ENCODE assay signal across 31 cellular contexts in the genomic region with DNA sequence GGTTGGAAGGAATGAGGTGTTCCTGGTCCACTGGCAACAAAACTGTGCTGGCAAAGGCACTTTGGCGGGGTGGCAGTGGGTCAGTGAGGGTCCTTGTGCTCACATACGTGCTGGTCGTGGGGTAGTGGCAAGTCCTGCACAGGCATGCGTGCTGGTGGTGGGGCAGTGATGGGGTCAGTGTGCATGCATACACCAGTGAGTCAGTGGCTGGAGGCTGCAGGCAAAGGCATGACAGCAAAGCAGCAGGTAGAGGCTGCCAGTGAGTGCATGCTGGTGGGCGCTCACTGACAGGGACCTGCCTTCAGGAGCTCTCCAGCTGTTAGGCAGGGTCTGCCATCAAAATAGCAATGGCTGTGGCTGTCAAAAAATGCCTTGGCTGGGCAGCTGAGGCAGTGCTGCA. TPM values are rescaled to one million over a fixed set of nuclear protein-coding genes. Genes with fewer than 3 reads are reported as not detected.
"Had no signal": no experiment of that assay in that cellular context is flagged by ENCODE, and none has a peak within 500 bp of the region (broad histone marks: within the 10 kb centered on the region; RNA-seq: fewer than 3 reads in every experiment).

No MANE protein-coding gene starts in this region.

- H3K27ac Mint-ChIP-seq: activated CD4-positive, alpha-beta memory T cell treated with anti-CD3 and anti-CD28 coated beads for 36 hours; activated naive CD4-positive, alpha-beta T cell treated with anti-CD3 and anti-CD28 coated beads for 36 hours; activated naive CD8-positive, alpha-beta T cell; activated T-helper 17 cell treated with anti-CD3 and anti-CD28 coated beads, Interleukin-2, amount 50 U/mL, for 72 hours had no signal

- H3K27me3 Mint-ChIP-seq: activated CD4-positive, alpha-beta memory T cell treated with anti-CD3 and anti-CD28 coated beads for 36 hours; activated naive CD8-positive, alpha-beta T cell; activated T-helper 17 cell treated with anti-CD3 and anti-CD28 coated beads, Interleukin-2, amount 50 U/mL, for 72 hours had no signal

- H3K9me3 ChIP-seq: MG63, SJCRH30, SK-N-SH had no signal

- H3K27me3 ChIP-seq: brain microvascular endothelial cell, MG63, SJCRH30 had no signal

- H3K9me3 Mint-ChIP-seq: activated CD4-positive, alpha-beta memory T cell treated with anti-CD3 and anti-CD28 coated beads for 36 hours; activated CD4-positive, alpha-beta T cell treated with anti-CD3 and anti-CD28 coated beads, Interleukin-2, amount 10 ng/mL, durations not matched to agents 7 days and 5 days; activated naive CD4-positive, alpha-beta T cell treated with anti-CD3 and anti-CD28 coated beads for 36 hours; activated T-helper 17 cell treated with anti-CD3 and anti-CD28 coated beads, Interleukin-2, amount 50 U/mL, for 72 hours had no signal

- H3K4me3 ChIP-seq: MG63, SJCRH30 had no signal

- H3K4me1 Mint-ChIP-seq: activated T-helper 17 cell treated with anti-CD3 and anti-CD28 coated beads, Interleukin-2, amount 50 U/mL, for 72 hours had no signal

- H3K4me3 Mint-ChIP-seq: activated CD4-positive, alpha-beta memory T cell treated with anti-CD3 and anti-CD28 coated beads for 36 hours; activated CD4-positive, alpha-beta T cell treated with anti-CD3 and anti-CD28 coated beads, Interleukin-2, amount 10 ng/mL, durations not matched to agents 7 days and 5 days; activated naive CD4-positive, alpha-beta T cell treated with anti-CD3 and anti-CD28 coated beads for 36 hours; activated naive CD8-positive, alpha-beta T cell; activated T-helper 17 cell treated with anti-CD3 and anti-CD28 coated beads, Interleukin-2, amount 50 U/mL, for 72 hours had no signal

- H3K4me2 ChIP-seq: SK-N-SH had no signal

- H3K4me1 ChIP-seq: SJCRH30 had no signal

- H3K27ac ChIP-seq: brain microvascular endothelial cell, SJCRH30, VCaP had no signal

- H3K36me3 Mint-ChIP-seq: activated CD4-positive, alpha-beta memory T cell treated with anti-CD3 and anti-CD28 coated beads for 36 hours had no signal

- H3K36me3 ChIP-seq: brain microvascular endothelial cell, MG63, SJCRH30 had no signal

- DNase-seq: activated CD4-positive, alpha-beta memory T cell treated with anti-CD3 and anti-CD28 coated beads for 36 hours; activated CD4-positive, alpha-beta T cell treated with anti-CD3 and anti-CD28 coated beads, Interleukin-2, amount 10 ng/mL, durations not matched to agents 7 days and 5 days; activated CD4-positive, CD25-positive, alpha-beta regulatory T cell; activated CD8-positive, alpha-beta memory T cell treated with anti-CD3 and anti-CD28 coated beads for 24 hours; activated gamma-delta T cell; activated naive CD4-positive, alpha-beta T cell treated with anti-CD3 and anti-CD28 coated beads for 36 hours; activated T-cell treated with anti-CD3 and anti-CD28 coated beads, Interleukin-2, amount 50 U/mL, for 48 hours; amygdala; brain microvascular endothelial cell; MG63; MV-4-11; NCI-H1092 treated with DMSO at 0.1 percent for 48 hours; NCI-H1436; NCI-H1694 treated with DMSO at 0.1 percent for 48 hours; NCI-H2029 treated with DMSO at 0.1 percent for 48 hours; NCI-H345; NCI-H510A; NCI-H526 treated with DMSO at 0.1 percent for 48 hours; NK-92 treated with Interleukin-12 subunit alpha and Interleukin-12 subunit beta, amount 100 ng/mL, for 24 hours; OCI-M1; RPMI8226; SJCRH30; SK-N-SH; T-helper 1 cell had no signal

- ATAC-seq: activated T-helper 17 cell treated with anti-CD3 and anti-CD28 coated beads, Interleukin-2, amount 50 U/mL, for 72 hours; Panc1; Right ventricle myocardium inferior had no signal

RNA-seq across cellular contexts. Expression of a gene that starts 42.1 kb away (rescaled TPM):
- total RNA-seq: activated CD4-positive, alpha-beta memory T cell treated with anti-CD3 and anti-CD28 coated beads for 36 hours; activated CD4-positive, alpha-beta T cell treated with anti-CD3 and anti-CD28 coated beads, Interleukin-2, amount 10 ng/mL, durations not matched to agents 7 days and 5 days; activated naive CD4-positive, alpha-beta T cell treated with anti-CD3 and anti-CD28 coated beads for 36 hours; activated T-helper 17 cell treated with anti-CD3 and anti-CD28 coated beads, Interleukin-2, amount 50 U/mL, for 72 hours; cardiac septum; Right ventricle myocardium inferior; SJCRH30; T-helper 2 cell treated with Interferon-gamma antibody and Interleukin-4, amounts not matched to agents 100 ng/mL and 5 ng/mL, for 36 hours had no signal
- polyA plus RNA-seq: SK-N-SH had no signal
